8 cellular contexts compared by ENCODE assay signal in genomic region chr16:53865492-53865863, GRCh38.
DNase-seq lines count a peak whose midpoint lies in the region; ATAC-seq and TF ChIP-seq lines count a peak whose summit lies in the region.

No MANE protein-coding gene starts in this region.

- POLR2A ChIA-PET in activated CD4-positive, alpha-beta memory T cell treated with anti-CD3 and anti-CD28 coated beads, Interleukin-2, amount 10 ng/mL, durations not matched to agents 7 days and 5 days (lab: Charles Lee): no interaction called here

- H3K27ac Mint-ChIP-seq in activated CD4-positive, alpha-beta memory T cell treated with anti-CD3 and anti-CD28 coated beads, Interleukin-2, amount 10 ng/mL, durations not matched to agents 7 days and 5 days: peak overlapping the region; percentile 44

- ATAC-seq in HG02938 (IDR thresholded peaks at IDR 0.05; ENCODE audit: unreplicated experiment): peak; percentile 78

- TF ChIP-seq CTCF in GM10266 (IDR thresholded peaks at IDR 0.05; ENCODE audit: control insufficient read depth, insufficient read depth, low read depth, missing control alignments): no peak

- peaks cover 19% of the 10 kb centered on the region for H3K36me3 Mint-ChIP-seq in activated CD4-positive, alpha-beta memory T cell treated with anti-CD3 and anti-CD28 coated beads, Interleukin-2, amount 10 ng/mL, durations not matched to agents 7 days and 5 days (ENCODE audit: low read depth)

- intact Hi-C loops in posterior vena cava (cut with DNase I): no loop called here

- H3K9me3 Mint-ChIP-seq in activated CD4-positive, alpha-beta memory T cell treated with anti-CD3 and anti-CD28 coated beads, Interleukin-2, amount 10 ng/mL, durations not matched to agents 7 days and 5 days: peaks cover 13% of the 10 kb centered on the region

- peak; percentile 11 for DNase-seq in GM10266 (ENCODE audit: extremely low spot score)
- DNase-seq in activated CD4-positive, alpha-beta memory T cell treated with anti-CD3 and anti-CD28 coated beads, Interleukin-2, amount 10 ng/mL, durations not matched to agents 7 days and 5 days: no peak
- DNase-seq in islet precursor cell: peak; percentile 58
- DNase-seq in activated gamma-delta T cell (lab: John Stamatoyannopoulos, UW): no peak
- no peak for DNase-seq in posterior vena cava (ENCODE audit: low spot score)
- no peak for DNase-seq in cerebellar cortex (ENCODE audit: low spot score)
- no peak for DNase-seq in occipital lobe (lab: John Stamatoyannopoulos, UW)

- CTCF ChIA-PET in activated CD4-positive, alpha-beta memory T cell treated with anti-CD3 and anti-CD28 coated beads, Interleukin-2, amount 10 ng/mL, durations not matched to agents 7 days and 5 days (lab: Charles Lee): no interaction called here

- H3K27me3 Mint-ChIP-seq in activated CD4-positive, alpha-beta memory T cell treated with anti-CD3 and anti-CD28 coated beads, Interleukin-2, amount 10 ng/mL, durations not matched to agents 7 days and 5 days: no peaks in the 10 kb centered on the region

- no peak overlapping the region for H3K4me3 Mint-ChIP-seq in activated CD4-positive, alpha-beta memory T cell treated with anti-CD3 and anti-CD28 coated beads, Interleukin-2, amount 10 ng/mL, durations not matched to agents 7 days and 5 days

- H3K4me1 Mint-ChIP-seq in activated CD4-positive, alpha-beta memory T cell treated with anti-CD3 and anti-CD28 coated beads, Interleukin-2, amount 10 ng/mL, durations not matched to agents 7 days and 5 days: peaks cover 25% of the 10 kb centered on the region

Comparison
In these comparisons a context has a peak if more than half of its experiments do, and no peak if none do; other contexts are left out.
1. DNase-seq: peak in GM10266 (single experiment) and islet precursor cell (single experiment); none in activated CD4-positive, alpha-beta memory T cell treated with anti-CD3 and anti-CD28 coated beads, Interleukin-2, amount 10 ng/mL, durations not matched to agents 7 days and 5 days (single experiment), activated gamma-delta T cell (single experiment), posterior vena cava (single experiment), cerebellar cortex (single experiment) and occipital lobe (single experiment).